In genomic region chr14:61690982-61691381, GRCh38 we compare ENCODE assay signal across 14 cellular contexts. TPM values are rescaled to one million over a fixed set of nuclear protein-coding genes. Genes with fewer than 3 reads are reported as not detected.
A peak's percentile ranks its signal among the peaks of the same experiment; 100 is the strongest.
DNase-seq lines count a peak whose midpoint lies in the region; ATAC-seq and TF ChIP-seq lines count a peak whose summit lies in the region.
"Had no signal": no experiment of that assay in that cellular context is flagged by ENCODE, and none has a peak within 500 bp of the region (broad histone marks: within the 10 kb centered on the region; RNA-seq: fewer than 3 reads in every experiment).

No MANE protein-coding gene starts in this region.

- no peak for TF ChIP-seq CTCF in cardiac muscle cell (IDR thresholded peaks at IDR 0.05; ENCODE audit: low read depth, low read length)
- TF ChIP-seq CTCF in type B pancreatic cell (conservative IDR thresholded peaks at IDR 0.05), result no peak

- H3K9me3 ChIP-seq in cardiac muscle cell (ENCODE audit: low read depth), result no peaks in the 10 kb centered on the region
- no peaks in the 10 kb centered on the region for H3K9me3 ChIP-seq in right cardiac atrium (ENCODE audit: control insufficient read depth, low read length)
- H3K9me3 ChIP-seq in T-helper 17 cell (ENCODE audit: control insufficient read depth, low read length, poor library complexity, severe bottlenecking), result no peaks in the 10 kb centered on the region
- no peaks in the 10 kb centered on the region for H3K9me3 ChIP-seq in thymus (ENCODE audit: control insufficient read depth)

- peak overlapping the region; percentile 74 for H3K4me3 Mint-ChIP-seq in T-helper 17 cell
- no peak overlapping the region for H3K4me3 Mint-ChIP-seq in type B pancreatic cell

- TF ChIP-seq POLR2A in erythroblast (IDR thresholded peaks at IDR 0.05; ENCODE audit: low read length), result no peak

- H3K9me3 Mint-ChIP-seq in type B pancreatic cell, result no peaks in the 10 kb centered on the region

- H3K27ac ChIP-seq in cardiac muscle cell, result peak overlapping the region; percentile 69
- H3K27ac ChIP-seq in right cardiac atrium (ENCODE audit: low read length), result no peak overlapping the region
- H3K27ac ChIP-seq in thymus (ENCODE audit: low read depth), result peak overlapping the region; percentile 59
- H3K27ac ChIP-seq: PC-9 had no signal

- H3K4me1 ChIP-seq in cardiac muscle cell (ENCODE audit: low read depth) (peaks cover 17% of the 10 kb centered on the region), right cardiac atrium (ENCODE audit: control insufficient read depth, insufficient read depth, low read length) (no peaks in the 10 kb centered on the region), thymus (ENCODE audit: control insufficient read depth, insufficient read depth, low read length) (peaks cover 6% of the 10 kb centered on the region)

- H3K27me3 Mint-ChIP-seq in T-helper 17 cell (no peaks in the 10 kb centered on the region), type B pancreatic cell (no peaks in the 10 kb centered on the region)

- H3K36me3 ChIP-seq in cardiac muscle cell (no peaks in the 10 kb centered on the region), thymus (ENCODE audit: control insufficient read depth, insufficient read depth) (no peaks in the 10 kb centered on the region)

- intact Hi-C loops in right cardiac atrium (cut with DNase I), result loop anchor here in 1 of 4 donors (10.0 kb wide), 1 partner anchor 216 kb away; no protein-coding TSS in a partner anchor

- H3K4me1 Mint-ChIP-seq in T-helper 17 cell (peaks cover 27% of the 10 kb centered on the region), type B pancreatic cell (ENCODE audit: unreplicated experiment) (peaks cover 17% of the 10 kb centered on the region)

- H3K36me3 Mint-ChIP-seq in T-helper 17 cell (ENCODE audit: low read depth) (peaks cover 4% of the 10 kb centered on the region), type B pancreatic cell (peaks cover 4% of the 10 kb centered on the region)

- WGBS in right cardiac atrium, result 54% methylated on average over 2 of the region's 2 CpGs
- WGBS in thymus, result 50% methylated on average over 2 of the region's 2 CpGs

- ATAC-seq in right cardiac atrium (no peak), T-helper 17 cell (no peak), HG03460 (IDR thresholded peaks at IDR 0.05; ENCODE audit: unreplicated experiment) (no peak)

- H3K27me3 ChIP-seq in cardiac muscle cell (no peaks in the 10 kb centered on the region), right cardiac atrium (ENCODE audit: control insufficient read depth, insufficient read depth) (no peaks in the 10 kb centered on the region), thymus (ENCODE audit: control insufficient read depth, insufficient read depth) (no peaks in the 10 kb centered on the region)

- H3K27ac Mint-ChIP-seq in T-helper 17 cell (peak overlapping the region; percentile 83), type B pancreatic cell (no peak overlapping the region)

- H3K4me3 ChIP-seq in cardiac muscle cell (no peak overlapping the region), right cardiac atrium (ENCODE audit: low read length) (no peak overlapping the region), thymus (ENCODE audit: low read length) (no peak overlapping the region)
- H3K4me3 ChIP-seq: PC-9 had no signal

- DNase-seq in cardiac muscle cell (ENCODE audit: low read depth in 1 of 2, low spot score in 1 of 2), result peak in 1 of 2 donors; percentile 43
- DNase-seq in right cardiac atrium, result no peak
- no peak for DNase-seq in T-helper 17 cell
- peak; percentile 7 to 10 for DNase-seq in erythroblast (lab: John Stamatoyannopoulos, UW)
- no peak for DNase-seq in germinal center (ENCODE audit: low spot score)
- no peak for DNase-seq in type B pancreatic cell (ENCODE audit: extremely low spot score, unreplicated experiment)
- DNase-seq: anterior cingulate cortex; C1 segment of cervical spinal cord; effector CD8-positive, alpha-beta T cell; NCI-H345; PC-9; stimulated activated CD4-positive, alpha-beta T cell treated with anti-CD3 and anti-CD28 coated beads, Interleukin-4, amount 100 ng/mL, for 1 hour had no signal

RNA-seq across cellular contexts. Expression of gene HIF1A, which starts 4.3 kb away (rescaled TPM):
- 107 and 108 TPM in 2 replicates for total RNA-seq in cardiac muscle cell
- 119 and 166 TPM in 2 replicates for polyA plus RNA-seq in cardiac muscle cell
- 100 to 1,000 TPM in 1 of 4 donors, 10 to 100 TPM in 3; 52.7 to 117 (median 81.1) TPM for total RNA-seq in right cardiac atrium
- 25.5 TPM for polyA plus RNA-seq in right cardiac atrium
- 100 to 1,000 TPM; 175 to 204 TPM for total RNA-seq in T-helper 17 cell
- 75.6 TPM for polyA plus RNA-seq in thymus
- total RNA-seq in type B pancreatic cell (ENCODE audit: low replicate concordance), result 110 and 114 TPM in 2 replicates

Comparison
In these comparisons a context has a peak if more than half of its experiments do, and no peak if none do; other contexts are left out.
1. DNase-seq: peak in erythroblast (2 of 2); none in right cardiac atrium (0 of 3), T-helper 17 cell (0 of 3), germinal center (single experiment) and type B pancreatic cell (single experiment).